ENCODE assay signal across 8 cellular contexts in genomic region chr14:104754213-104754851, GRCh38. TPM values are rescaled to one million over a fixed set of nuclear protein-coding genes. Genes with fewer than 3 reads are reported as not detected.
DNase-seq lines count a peak whose midpoint lies in the region; ATAC-seq and TF ChIP-seq lines count a peak whose summit lies in the region.

No MANE protein-coding gene starts in this region.

- no peaks in the 10 kb centered on the region for H3K9me3 Mint-ChIP-seq in activated CD8-positive, alpha-beta memory T cell treated with anti-CD3 and anti-CD28 coated beads, Interleukin-2, amount 10 ng/mL, durations not matched to agents 7 days and 5 days (ENCODE audit: low read depth)

- H3K27ac Mint-ChIP-seq in activated CD8-positive, alpha-beta memory T cell treated with anti-CD3 and anti-CD28 coated beads, Interleukin-2, amount 10 ng/mL, durations not matched to agents 7 days and 5 days, result peak overlapping the region; percentile 84

- no peaks in the 10 kb centered on the region for H3K9me3 ChIP-seq in adipocyte (ENCODE audit: control insufficient read depth, low read length)
- no peaks in the 10 kb centered on the region for H3K9me3 ChIP-seq in left lung
- no peaks in the 10 kb centered on the region for H3K9me3 ChIP-seq in thoracic aorta

- TF ChIP-seq POLR2A in lower leg skin (IDR thresholded peaks at IDR 0.05), result no peak

- WGBS in lower leg skin, 2 donors, result 50 to 53% methylated on average over 13 of the region's 13 CpGs

- no peak for ATAC-seq in activated CD8-positive, alpha-beta memory T cell treated with anti-CD3 and anti-CD28 coated beads, Interleukin-2, amount 10 ng/mL, durations not matched to agents 7 days and 5 days
- ATAC-seq in left lung (no peak), thoracic aorta (ENCODE audit: insufficient number of reproducible peaks, low FRiP score, low read depth) (no peak)

- no peak overlapping the region for H3K27ac ChIP-seq in left lung
- no peak overlapping the region for H3K27ac ChIP-seq in thoracic aorta

- H3K4me3 ChIP-seq in adipocyte (ENCODE audit: low read length), result peak overlapping the region; percentile 96
- H3K4me3 ChIP-seq in left lung, result peak overlapping the region; percentile 93 to 94
- H3K4me3 ChIP-seq in thoracic aorta, result peak overlapping the region; percentile 84
- H3K4me3 ChIP-seq in lower leg skin (ENCODE audit: low read depth, poor library complexity, severe bottlenecking), result no peak overlapping the region

- H3K27me3 ChIP-seq in adipocyte (replicated peaks; ENCODE audit: control insufficient read depth, insufficient read depth, low read length), result no peaks in the 10 kb centered on the region
- H3K27me3 ChIP-seq in left lung, result no peaks in the 10 kb centered on the region
- H3K27me3 ChIP-seq in thoracic aorta (replicated peaks; ENCODE audit: insufficient read depth), result no peaks in the 10 kb centered on the region

- TF ChIP-seq CTCF in left lung (IDR thresholded peaks at IDR 0.05), result no peak
- TF ChIP-seq CTCF in thoracic aorta (IDR thresholded peaks at IDR 0.05), result no peak
- no peak for TF ChIP-seq CTCF in lower leg skin (IDR thresholded peaks at IDR 0.05)

- H3K9ac ChIP-seq in adipocyte (ENCODE audit: low read length), result peak overlapping the region; percentile 98

- CTCF ChIA-PET in activated CD8-positive, alpha-beta memory T cell treated with anti-CD3 and anti-CD28 coated beads, Interleukin-2, amount 10 ng/mL, durations not matched to agents 7 days and 5 days (lab: Charles Lee), result interaction anchor here (1.1 to 8.9 kb wide), 5 partner anchors 9 to 72 kb away, joined by 3 to 76 read pairs (median 12); no protein-coding TSS in a partner anchor

- H3K36me3 ChIP-seq in adipocyte (ENCODE audit: control insufficient read depth, insufficient read depth, low read length, severe bottlenecking), result peaks cover 35% of the 10 kb centered on the region
- peaks cover 0 to 41% of the 10 kb centered on the region in 2 donors for H3K36me3 ChIP-seq in left lung
- peaks cover 28% of the 10 kb centered on the region for H3K36me3 ChIP-seq in thoracic aorta

- H3K27me3 Mint-ChIP-seq in activated CD8-positive, alpha-beta memory T cell treated with anti-CD3 and anti-CD28 coated beads, Interleukin-2, amount 10 ng/mL, durations not matched to agents 7 days and 5 days, result no peaks in the 10 kb centered on the region

- peaks cover 17% of the 10 kb centered on the region for H3K36me3 Mint-ChIP-seq in activated CD8-positive, alpha-beta memory T cell treated with anti-CD3 and anti-CD28 coated beads, Interleukin-2, amount 10 ng/mL, durations not matched to agents 7 days and 5 days

- H3K4me1 ChIP-seq in adipocyte (ENCODE audit: control insufficient read depth, insufficient read depth, low read length) (peaks cover 31% of the 10 kb centered on the region), left lung (peaks cover 10 to 27% of the 10 kb centered on the region in 2 donors), thoracic aorta (ENCODE audit: control insufficient read depth in 1 of 2, low read depth in 2 of 2) (peaks cover 20 to 48% of the 10 kb centered on the region in 2 donors)

- DNase-seq in activated CD8-positive, alpha-beta memory T cell treated with anti-CD3 and anti-CD28 coated beads, Interleukin-2, amount 10 ng/mL, durations not matched to agents 7 days and 5 days, result no peak
- DNase-seq in activated CD8-positive, alpha-beta memory T cell treated with anti-CD3 and anti-CD28 coated beads for 24 hours, result no peak
- DNase-seq in adipocyte (ENCODE audit: low read depth) (no peak), left lung (peak in 1 of 2 donors; percentile 35), thoracic aorta (ENCODE audit: low spot score) (no peak), NCI-H1417 (lab: John Stamatoyannopoulos, UW) (no peak), lower leg skin (ENCODE audit: low spot score in 2 of 2) (no peak), T1000 (lab: John Stamatoyannopoulos, UW) (no peak)

- intact Hi-C loops in left lung (cut with DNase I) (no loop called here), lower leg skin (cut with DNase I; ENCODE audit: low total_unique reads) (no loop called here)

- peaks cover 45% of the 10 kb centered on the region for H3K4me1 Mint-ChIP-seq in activated CD8-positive, alpha-beta memory T cell treated with anti-CD3 and anti-CD28 coated beads, Interleukin-2, amount 10 ng/mL, durations not matched to agents 7 days and 5 days

- H3K4me3 Mint-ChIP-seq in activated CD8-positive, alpha-beta memory T cell treated with anti-CD3 and anti-CD28 coated beads, Interleukin-2, amount 10 ng/mL, durations not matched to agents 7 days and 5 days, result peak overlapping the region; percentile 87

RNA-seq across cellular contexts. Expression of gene SIVA1, which starts 1.4 kb away (rescaled TPM):
- total RNA-seq in activated CD8-positive, alpha-beta memory T cell treated with anti-CD3 and anti-CD28 coated beads, Interleukin-2, amount 10 ng/mL, durations not matched to agents 7 days and 5 days, result 100 to 1,000 TPM; 127 to 140 TPM
- 10 to 100 TPM; 59.2 to 69.5 TPM for total RNA-seq in left lung
- 100 to 1,000 TPM; 218 to 320 TPM for total RNA-seq in thoracic aorta
- total RNA-seq in lower leg skin, result 100 to 1,000 TPM; 162 to 174 (median 168) TPM

RNA-seq across cellular contexts. Expression of gene ADSS1, which starts 30.3 kb away (rescaled TPM):
- 1 to 10 TPM; 2.5 to 3.5 TPM for total RNA-seq in activated CD8-positive, alpha-beta memory T cell treated with anti-CD3 and anti-CD28 coated beads, Interleukin-2, amount 10 ng/mL, durations not matched to agents 7 days and 5 days
- total RNA-seq in left lung (1 to 10 TPM; 5.2 to 5.3 TPM), thoracic aorta (10 to 100 TPM; 30.8 to 87.3 TPM), lower leg skin (1 to 10 TPM; 5.5 to 8.7 (median 7.2) TPM)

RNA-seq across cellular contexts. Expression of gene AKT1, which starts 41.2 kb away (rescaled TPM):
- 100 to 1,000 TPM; 178 to 202 TPM for total RNA-seq in activated CD8-positive, alpha-beta memory T cell treated with anti-CD3 and anti-CD28 coated beads, Interleukin-2, amount 10 ng/mL, durations not matched to agents 7 days and 5 days
- total RNA-seq in left lung (100 to 1,000 TPM; 173 to 176 TPM), thoracic aorta (100 to 1,000 TPM; 158 to 162 TPM), lower leg skin (10 to 100 TPM; 51.9 to 91.0 (median 88.7) TPM)

RNA-seq across cellular contexts. Expression of gene ZBTB42, which starts 46.6 kb away (rescaled TPM):
- 1 to 10 TPM; 4.9 to 5.5 TPM for total RNA-seq in activated CD8-positive, alpha-beta memory T cell treated with anti-CD3 and anti-CD28 coated beads, Interleukin-2, amount 10 ng/mL, durations not matched to agents 7 days and 5 days
- 10 to 100 TPM in 1 of 2 donors, 1 to 10 TPM in 1; 9.9 to 12.1 TPM for total RNA-seq in left lung
- 1 to 10 TPM; 3.2 to 4.4 TPM for total RNA-seq in thoracic aorta
- 10 to 100 TPM in 2 of 4 donors, 1 to 10 TPM in 2; 1.6 to 11.9 (median 8.6) TPM for total RNA-seq in lower leg skin
